1 cellular context compared by ENCODE assay signal in genomic region chr9:123929870-123930831, GRCh38.
TF ChIP-seq lines count a peak whose summit lies in the region.

Gene DENND1A, minus strand, starts transcription at chr9:123930126. Its CDS starts 221 bp downstream, at chr9:123929905.

TF ChIP-seq in HepG2, 621 proteins besides CTCF, POLR2A, EP300 and RAD21 (continued from another document and continues in another):
- TF ChIP-seq ADNP (CRISPR knock-in tag; IDR thresholded peaks at IDR 0.05) (no peak), ZUFSP (CRISPR knock-in tag; IDR thresholded peaks at IDR 0.05; ENCODE audit: borderline replicate concordance) (no peak), ZBTB43 (CRISPR knock-in tag; conservative IDR thresholded peaks at IDR 0.05) (0 out of 2 replicates have a peak, but pooled peaks have one; percentile 40), TMF1 (CRISPR knock-in tag; IDR thresholded peaks at IDR 0.05; ENCODE audit: low read depth) (no peak; the same call in 1 of the 2 replicates), ZZZ3 (CRISPR knock-in tag; IDR thresholded peaks at IDR 0.05; ENCODE audit: borderline replicate concordance) (no peak), TCF7 (IDR thresholded peaks at IDR 0.05; ENCODE audit: low read depth) (no peak), USF2 (IDR thresholded peaks at IDR 0.05; ENCODE audit: low read depth, low read length) (no peak), USF2 (CRISPR knock-in tag; IDR thresholded peaks at IDR 0.05; ENCODE audit: borderline replicate concordance) (no peak), LBX2 (CRISPR knock-in tag; IDR thresholded peaks at IDR 0.05; ENCODE audit: borderline replicate concordance) (no peak), SAFB2 (CRISPR knock-in tag; IDR thresholded peaks at IDR 0.05; ENCODE audit: borderline replicate concordance, low read depth) (no peak; the same call in 1 of the 2 replicates), DDIT3 (CRISPR knock-in tag; IDR thresholded peaks at IDR 0.05) (no peak), ZNF747 (CRISPR knock-in tag; IDR thresholded peaks at IDR 0.05; ENCODE audit: borderline replicate concordance) (no peak), KMT2B (CRISPR knock-in tag; IDR thresholded peaks at IDR 0.05) (peak; percentile 65), MZF1 (CRISPR knock-in tag; IDR thresholded peaks at IDR 0.05; ENCODE audit: borderline replicate concordance) (no peak), ZNF569 (CRISPR knock-in tag; IDR thresholded peaks at IDR 0.05; ENCODE audit: borderline replicate concordance) (no peak), PHF8 (CRISPR knock-in tag; IDR thresholded peaks at IDR 0.05) (peak; percentile 83), ZNF329 (CRISPR knock-in tag; IDR thresholded peaks at IDR 0.05; ENCODE audit: low read depth) (no peak), JUN (CRISPR knock-in tag; IDR thresholded peaks at IDR 0.05) (no peak), ZNF3 (CRISPR knock-in tag; IDR thresholded peaks at IDR 0.05) (no peak), ZNF121 (CRISPR knock-in tag; IDR thresholded peaks at IDR 0.05) (no peak), PHF5A (CRISPR knock-in tag; IDR thresholded peaks at IDR 0.05; ENCODE audit: low read depth, unreplicated experiment) (no peak), ZNF552 (CRISPR knock-in tag; IDR thresholded peaks at IDR 0.05; ENCODE audit: borderline replicate concordance) (no peak), HNF1B (CRISPR knock-in tag; IDR thresholded peaks at IDR 0.05) (peak; percentile 52; the same call in 1 of the 2 replicates), DPF2 (CRISPR knock-in tag; IDR thresholded peaks at IDR 0.05; ENCODE audit: borderline replicate concordance, low read depth) (no peak), TBP (CRISPR knock-in tag; IDR thresholded peaks at IDR 0.05) (no peak), ETS1 (CRISPR knock-in tag; IDR thresholded peaks at IDR 0.05) (no peak), CENPX (CRISPR knock-in tag; IDR thresholded peaks at IDR 0.05) (no peak), ZNF784 (CRISPR knock-in tag; IDR thresholded peaks at IDR 0.05; ENCODE audit: borderline replicate concordance) (no peak), XRCC5 (optimal IDR thresholded peaks at IDR 0.05; ENCODE audit: low read length) (no peak), ATF6 (CRISPR knock-in tag; conservative IDR thresholded peaks at IDR 0.05) (no peak), HIC2 (CRISPR knock-in tag; IDR thresholded peaks at IDR 0.05; ENCODE audit: low read depth) (no peak), AGO1 (IDR thresholded peaks at IDR 0.05; ENCODE audit: low read depth, low read length, poor library complexity, severe bottlenecking) (no peak), ZMAT5 (CRISPR knock-in tag; IDR thresholded peaks at IDR 0.05; ENCODE audit: borderline replicate concordance, low read depth) (no peak), HOMEZ (CRISPR knock-in tag; IDR thresholded peaks at IDR 0.05; ENCODE audit: low read depth) (no peak), ZBTB25 (CRISPR knock-in tag; IDR thresholded peaks at IDR 0.05) (no peak), ZNF383 (CRISPR knock-in tag; IDR thresholded peaks at IDR 0.05; ENCODE audit: borderline replicate concordance) (no peak), ZNF850 (CRISPR knock-in tag; conservative IDR thresholded peaks at IDR 0.05) (no peak), FOXO1 (CRISPR knock-in tag; IDR thresholded peaks at IDR 0.05) (no peak), ZNF326 (CRISPR knock-in tag; IDR thresholded peaks at IDR 0.05; ENCODE audit: borderline replicate concordance) (no peak)
